13 cellular contexts compared by ENCODE assay signal in the genomic region with DNA sequence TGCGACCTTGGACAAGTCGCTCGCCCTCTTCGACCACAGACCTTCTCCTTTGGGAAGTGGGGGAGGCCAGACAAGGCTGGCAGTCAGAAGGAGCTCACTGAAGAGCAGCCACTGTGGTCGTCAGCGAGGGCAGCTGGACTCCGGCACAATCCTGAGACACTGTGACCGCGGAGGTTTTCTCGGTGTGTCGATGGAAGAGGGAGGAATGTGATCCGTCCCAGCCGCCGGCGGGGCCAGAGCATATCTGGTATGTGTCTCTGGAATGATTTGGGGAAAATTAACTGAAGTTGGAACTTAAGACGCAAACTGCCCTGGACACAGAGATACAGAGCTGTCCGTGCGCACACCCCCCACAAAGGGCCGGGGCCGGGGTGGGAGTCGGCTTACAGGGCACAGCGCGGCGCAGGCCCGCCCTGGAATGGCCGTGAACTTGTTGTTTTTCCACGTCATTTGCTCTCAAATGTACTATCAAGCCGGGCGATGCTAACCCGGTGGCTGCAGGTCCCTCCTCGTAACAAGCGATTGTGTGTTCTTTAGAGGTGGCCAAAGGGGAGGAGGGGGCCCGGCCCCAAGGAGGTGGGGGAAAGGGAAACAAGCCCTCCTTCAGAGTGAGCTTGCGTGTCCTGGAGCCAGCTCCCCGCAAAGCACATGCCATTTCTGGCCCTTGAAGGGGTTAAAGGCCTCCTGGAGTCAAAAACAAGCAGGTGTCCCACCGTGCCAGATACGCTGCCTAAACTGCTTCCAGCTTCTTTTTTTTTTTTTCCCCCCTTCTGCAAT. TPM values are rescaled to one million over a fixed set of nuclear protein-coding genes. Genes with fewer than 3 reads are reported as not detected.
DNase-seq lines count a peak whose midpoint lies in the region; ATAC-seq and TF ChIP-seq lines count a peak whose summit lies in the region.
"Had no signal": no experiment of that assay in that cellular context is flagged by ENCODE, and none has a peak within 500 bp of the region (broad histone marks: within the 10 kb centered on the region; RNA-seq: fewer than 3 reads in every experiment).

No MANE protein-coding gene starts in this region.

- H3K4me3 ChIP-seq in RWPE2 (ENCODE audit: severe bottlenecking) = no peak overlapping the region

- H3K36me3 Mint-ChIP-seq in osteocyte (ENCODE audit: unreplicated experiment) = no peaks in the 10 kb centered on the region

- H3K36me3 ChIP-seq in RWPE2 (ENCODE audit: low read depth) = no peaks in the 10 kb centered on the region

- TF ChIP-seq CTCF in RWPE2 (IDR thresholded peaks at IDR 0.05; ENCODE audit: poor library complexity, severe bottlenecking) = no peak
- no peak for TF ChIP-seq CTCF in osteocyte (IDR thresholded peaks at IDR 0.05)

- ATAC-seq in RWPE2 (ENCODE audit: low read depth) (no peak), GM21576 (IDR thresholded peaks at IDR 0.05; ENCODE audit: unreplicated experiment) (no peak), left lobe of liver (no peak), GM21515 (IDR thresholded peaks at IDR 0.05; ENCODE audit: unreplicated experiment) (no peak)

- DNase-seq in DMS53 treated with DMSO at 0.1 percent for 48 hours (lab: John Stamatoyannopoulos, UW; ENCODE audit: unreplicated experiment) = peak; percentile 21
- peak; percentile 51 for DNase-seq in RWPE2 (ENCODE audit: low spot score)
- DNase-seq in glomerular visceral epithelial cell (ENCODE audit: extremely low spot score) = peak; percentile 39
- no peak for DNase-seq in osteocyte (ENCODE audit: extremely low spot score, unreplicated experiment)
- DNase-seq in AG20443 (ENCODE audit: low spot score) = no peak
- no peak for DNase-seq in left lobe of liver (ENCODE audit: low spot score)
- DNase-seq: activated CD8-positive, alpha-beta memory T cell treated with anti-CD3 and anti-CD28 coated beads, Interleukin-2, amount 50 U/mL, for 4 hours; NCI-H1105 treated with DMSO at 0.1 percent for 48 hours; occipital lobe; SW 1271 had no signal

- H3K4me3 Mint-ChIP-seq in osteocyte (ENCODE audit: unreplicated experiment) = peak overlapping the region; percentile 63

- H3K27ac ChIP-seq in RWPE2 (ENCODE audit: poor library complexity, severe bottlenecking) = no peak overlapping the region
- H3K27ac ChIP-seq: epithelial cell of prostate had no signal

- no peaks in the 10 kb centered on the region for H3K4me1 ChIP-seq in RWPE2 (ENCODE audit: insufficient read depth, poor library complexity, severe bottlenecking)

- H3K27me3 ChIP-seq in RWPE2 (ENCODE audit: insufficient read depth, poor library complexity, severe bottlenecking) = no peaks in the 10 kb centered on the region

- H3K27ac Mint-ChIP-seq in osteocyte (ENCODE audit: unreplicated experiment) = peak overlapping the region; percentile 51

- no peaks in the 10 kb centered on the region for H3K27me3 Mint-ChIP-seq in osteocyte (ENCODE audit: unreplicated experiment)

- peaks cover 33% of the 10 kb centered on the region for H3K4me1 Mint-ChIP-seq in osteocyte (ENCODE audit: unreplicated experiment)

- no peaks in the 10 kb centered on the region for H3K9me3 ChIP-seq in RWPE2 (ENCODE audit: severe bottlenecking)

- no peaks in the 10 kb centered on the region for H3K9me3 Mint-ChIP-seq in osteocyte (ENCODE audit: unreplicated experiment)

RNA-seq across cellular contexts. Expression of a gene that starts 0.4 kb away (rescaled TPM):
- not detected in 2 replicates for total RNA-seq in osteocyte
- 0.08 TPM for total RNA-seq in left lobe of liver

RNA-seq across cellular contexts. Expression of a gene that starts 31.2 kb away (rescaled TPM):
- 34.2 and 40.1 TPM in 2 replicates for total RNA-seq in osteocyte
- 209 TPM for total RNA-seq in left lobe of liver

Comparison
In these comparisons a context has a peak if more than half of its experiments do, and no peak if none do; other contexts are left out.
1. DNase-seq: peak in DMS53 treated with DMSO at 0.1 percent for 48 hours (single experiment), RWPE2 (single experiment) and glomerular visceral epithelial cell (single experiment); none in osteocyte (single experiment), AG20443 (single experiment) and left lobe of liver (single experiment).